ENCODE assay signal across 6 cellular contexts in genomic region chr2:4188561-4188960, GRCh38.
"Had no signal": no experiment of that assay in that cellular context is flagged by ENCODE, and none has a peak within 500 bp of the region (broad histone marks: within the 10 kb centered on the region; RNA-seq: fewer than 3 reads in every experiment).

No MANE protein-coding gene starts in this region.

- ATAC-seq: GM23338, HCT116, HepG2 had no signal

- DNase-seq: HFFc6, KBM-7 had no signal

- H3K4me1 ChIP-seq: HAP-1 had no signal

- H3K4me3 ChIP-seq: GM23338, HAP-1 had no signal

- H3K36me3 ChIP-seq: HAP-1 had no signal

- H3K9me3 ChIP-seq: HAP-1 had no signal
